8 cellular contexts compared by ENCODE assay signal in the genomic region with DNA sequence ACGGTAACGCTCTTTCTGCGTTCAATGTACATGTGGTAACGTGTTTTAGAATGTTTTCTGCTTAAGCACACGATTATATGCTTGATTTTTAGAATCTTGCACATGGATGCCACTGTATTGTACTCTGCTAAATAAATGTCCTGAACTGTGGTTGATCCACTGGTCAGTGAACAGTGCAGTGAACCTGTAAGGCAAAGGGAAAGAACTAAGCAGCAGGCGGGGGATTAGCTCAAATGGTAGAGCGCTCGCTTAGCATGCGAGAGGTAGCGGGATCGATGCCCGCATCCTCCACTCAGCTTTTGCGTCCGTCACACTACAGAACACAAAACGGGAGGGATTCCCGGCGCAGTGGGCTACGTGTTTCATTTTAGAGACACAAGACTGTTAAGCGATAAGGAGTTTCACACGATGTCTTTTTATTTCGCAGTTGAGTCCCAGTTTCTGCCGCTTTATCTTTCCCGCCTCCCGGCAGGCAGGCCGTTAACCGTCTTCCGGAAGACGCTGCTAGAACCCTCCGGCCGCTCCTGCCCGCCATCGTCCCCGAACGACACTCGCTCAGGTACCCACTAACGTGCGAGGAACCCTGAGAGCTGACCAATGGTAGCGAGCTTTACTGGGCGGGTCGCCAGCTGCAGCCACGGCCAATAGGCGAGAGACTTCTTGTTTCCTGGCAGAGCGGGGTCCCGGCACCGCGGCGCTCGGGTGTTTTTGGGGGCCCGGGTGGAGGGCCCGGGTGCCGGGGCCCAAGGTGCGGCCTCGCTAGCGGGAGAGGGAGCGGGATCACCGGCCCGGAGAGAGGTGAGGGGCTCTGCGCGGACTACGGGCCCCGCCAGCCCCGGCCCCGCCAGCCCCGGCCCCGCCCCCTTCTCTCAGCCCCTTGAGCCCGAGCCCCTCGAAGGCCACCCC. TPM values are rescaled to one million over a fixed set of nuclear protein-coding genes. Genes with fewer than 3 reads are reported as not detected.
A peak's percentile ranks its signal among the peaks of the same experiment; 100 is the strongest.
DNase-seq lines count a peak whose midpoint lies in the region; ATAC-seq and TF ChIP-seq lines count a peak whose summit lies in the region.

A gene with protein sequence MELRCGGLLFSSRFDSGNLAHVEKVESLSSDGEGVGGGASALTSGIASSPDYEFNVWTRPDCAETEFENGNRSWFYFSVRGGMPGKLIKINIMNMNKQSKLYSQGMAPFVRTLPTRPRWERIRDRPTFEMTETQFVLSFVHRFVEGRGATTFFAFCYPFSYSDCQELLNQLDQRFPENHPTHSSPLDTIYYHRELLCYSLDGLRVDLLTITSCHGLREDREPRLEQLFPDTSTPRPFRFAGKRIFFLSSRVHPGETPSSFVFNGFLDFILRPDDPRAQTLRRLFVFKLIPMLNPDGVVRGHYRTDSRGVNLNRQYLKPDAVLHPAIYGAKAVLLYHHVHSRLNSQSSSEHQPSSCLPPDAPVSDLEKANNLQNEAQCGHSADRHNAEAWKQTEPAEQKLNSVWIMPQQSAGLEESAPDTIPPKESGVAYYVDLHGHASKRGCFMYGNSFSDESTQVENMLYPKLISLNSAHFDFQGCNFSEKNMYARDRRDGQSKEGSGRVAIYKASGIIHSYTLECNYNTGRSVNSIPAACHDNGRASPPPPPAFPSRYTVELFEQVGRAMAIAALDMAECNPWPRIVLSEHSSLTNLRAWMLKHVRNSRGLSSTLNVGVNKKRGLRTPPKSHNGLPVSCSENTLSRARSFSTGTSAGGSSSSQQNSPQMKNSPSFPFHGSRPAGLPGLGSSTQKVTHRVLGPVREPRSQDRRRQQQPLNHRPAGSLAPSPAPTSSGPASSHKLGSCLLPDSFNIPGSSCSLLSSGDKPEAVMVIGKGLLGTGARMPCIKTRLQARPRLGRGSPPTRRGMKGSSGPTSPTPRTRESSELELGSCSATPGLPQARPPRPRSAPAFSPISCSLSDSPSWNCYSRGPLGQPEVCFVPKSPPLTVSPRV (plus strand): TSS at position 673 of the 906 bp plus-strand sequence. CDS start 1,291 bp downstream, outside the sequence.

- H3K36me3 Mint-ChIP-seq in activated CD8-positive, alpha-beta T cell treated with anti-CD3 and anti-CD28 coated beads, Interleukin-2, amount 10 ng/mL, durations not matched to agents 7 days and 5 days (ENCODE audit: low read depth), result peaks cover 25% of the 10 kb centered on the region

- POLR2A ChIA-PET in activated CD8-positive, alpha-beta T cell treated with anti-CD3 and anti-CD28 coated beads, Interleukin-2, amount 10 ng/mL, durations not matched to agents 7 days and 5 days (lab: Charles Lee), result interaction anchor here (0.6 to 9.3 kb wide), 16 partner anchors 10 to 613 kb away, joined by 3 to 128 read pairs (median 4); partner anchors contain the start of genes CENPA, KHK, OST4 and PREB

- H3K9me3 ChIP-seq in ectodermal cell (ENCODE audit: control insufficient read depth, low read length) (no peaks in the 10 kb centered on the region), lower lobe of right lung (no peaks in the 10 kb centered on the region)

- peak; percentile 77 for ATAC-seq in activated CD8-positive, alpha-beta T cell treated with anti-CD3 and anti-CD28 coated beads, Interleukin-2, amount 10 ng/mL, durations not matched to agents 7 days and 5 days
- peak; percentile 90 for ATAC-seq in lower lobe of right lung

- peaks cover 5% of the 10 kb centered on the region for H3K27me3 Mint-ChIP-seq in activated CD8-positive, alpha-beta T cell treated with anti-CD3 and anti-CD28 coated beads, Interleukin-2, amount 10 ng/mL, durations not matched to agents 7 days and 5 days (ENCODE audit: low read depth)

- H3K27ac ChIP-seq in ectodermal cell (ENCODE audit: insufficient read depth, low read depth, low read length, poor library complexity, severe bottlenecking), result peak within 1 kb of the TSS; percentile 90
- peak within 1 kb of the TSS; percentile 85 for H3K27ac ChIP-seq in lower lobe of right lung

- H3K27me3 ChIP-seq in ectodermal cell (ENCODE audit: control insufficient read depth, insufficient read depth, low read length, poor library complexity, severe bottlenecking) (no peaks in the 10 kb centered on the region), lower lobe of right lung (ENCODE audit: low read depth) (no peaks in the 10 kb centered on the region)

- 0% methylated on average over 67 of the region's 67 CpGs for WGBS in ectodermal cell, 2 experiments

- TF ChIP-seq CTCF in GM20000 (IDR thresholded peaks at IDR 0.05; ENCODE audit: extremely low read depth, missing control alignments) (no peak), lower lobe of right lung (IDR thresholded peaks at IDR 0.05) (no peak)

- H3K4me3 ChIP-seq in ectodermal cell (ENCODE audit: insufficient read depth, low read depth, low read length) (peak within 1 kb of the TSS; percentile 85), lower lobe of right lung (peak within 1 kb of the TSS; percentile 91)

- intact Hi-C loops in lower lobe of right lung (cut with DNase I), result no loop called here

- H3K4me3 Mint-ChIP-seq in activated CD8-positive, alpha-beta T cell treated with anti-CD3 and anti-CD28 coated beads, Interleukin-2, amount 10 ng/mL, durations not matched to agents 7 days and 5 days, result peak within 1 kb of the TSS; percentile 93

- H3K27ac Mint-ChIP-seq in activated CD8-positive, alpha-beta T cell treated with anti-CD3 and anti-CD28 coated beads, Interleukin-2, amount 10 ng/mL, durations not matched to agents 7 days and 5 days, result peak within 1 kb of the TSS; percentile 96

- H3K4me1 ChIP-seq in ectodermal cell (ENCODE audit: control insufficient read depth, insufficient read depth, low read length) (no peaks in the 10 kb centered on the region), lower lobe of right lung (peaks cover 14% of the 10 kb centered on the region)

- H3K4me1 Mint-ChIP-seq in activated CD8-positive, alpha-beta T cell treated with anti-CD3 and anti-CD28 coated beads, Interleukin-2, amount 10 ng/mL, durations not matched to agents 7 days and 5 days (ENCODE audit: low read depth), result peaks cover 20% of the 10 kb centered on the region

- DNase-seq in COLO668 (lab: John Stamatoyannopoulos, UW; ENCODE audit: unreplicated experiment) (peak; percentile 92), GM20000 (ENCODE audit: low spot score) (peak; percentile 100), HS-5 (ENCODE audit: low read depth) (peak; percentile 97), NK-92 (lab: John Stamatoyannopoulos, UW; ENCODE audit: unreplicated experiment) (peak; percentile 72), lower lobe of right lung (peak; percentile 95)
- DNase-seq in activated CD8-positive, alpha-beta T cell treated with anti-CD3 and anti-CD28 coated beads, Interleukin-2, amount 10 ng/mL, durations not matched to agents 7 days and 5 days, result peak; percentile 97
- DNase-seq in stimulated activated CD4-positive, alpha-beta T cell treated with anti-CD3 and anti-CD28 coated beads, TNF-alpha, amount 100 ng/mL, for 1 hour (ENCODE audit: low read depth in 3 of 3, low spot score in 1 of 3), result peak; percentile 90 to 94 (median 93)

- CTCF ChIA-PET in activated CD8-positive, alpha-beta T cell treated with anti-CD3 and anti-CD28 coated beads, Interleukin-2, amount 10 ng/mL, durations not matched to agents 7 days and 5 days (lab: Charles Lee), result interaction anchor here (0.6 to 4.8 kb wide), 19 partner anchors 8 to 632 kb away, joined by 3 to 30 read pairs (median 4); partner anchors contain the start of genes KHK, OST4, PREB and TMEM214

- H3K9me3 Mint-ChIP-seq in activated CD8-positive, alpha-beta T cell treated with anti-CD3 and anti-CD28 coated beads, Interleukin-2, amount 10 ng/mL, durations not matched to agents 7 days and 5 days (ENCODE audit: insufficient read depth), result no peaks in the 10 kb centered on the region

- H3K36me3 ChIP-seq in ectodermal cell (ENCODE audit: control insufficient read depth, insufficient read depth, low read length), result peaks cover 27% of the 10 kb centered on the region
- peaks cover 27% of the 10 kb centered on the region for H3K36me3 ChIP-seq in lower lobe of right lung

RNA-seq across cellular contexts. Expression of the gene that starts here (rescaled TPM):
- total RNA-seq in activated CD8-positive, alpha-beta T cell treated with anti-CD3 and anti-CD28 coated beads, Interleukin-2, amount 10 ng/mL, durations not matched to agents 7 days and 5 days, result 10 to 100 TPM; 13.9 to 14.8 TPM
- polyA plus RNA-seq in ectodermal cell (2013, experiment 1 of 4), result 140 TPM
- polyA plus RNA-seq in ectodermal cell (2013, experiment 2 of 4), result 128 TPM
- 95.9 TPM for polyA plus RNA-seq in ectodermal cell (2013, experiment 3 of 4)
- 111 TPM for polyA plus RNA-seq in ectodermal cell (2013, experiment 4 of 4)
- 18.9 TPM for total RNA-seq in lower lobe of right lung

Comparison
In these comparisons a context has a peak if more than half of its experiments do, and no peak if none do; other contexts are left out.
1. Peak in every context shown above with its lines: DNase-seq, ATAC-seq, H3K4me3 ChIP-seq and H3K27ac ChIP-seq.